ENCODE assay signal across 8 cellular contexts in genomic region chr12:6295187-6295811, GRCh38. TPM values are rescaled to one million over a fixed set of nuclear protein-coding genes. Genes with fewer than 3 reads are reported as not detected.
DNase-seq lines count a peak whose midpoint lies in the region; ATAC-seq and TF ChIP-seq lines count a peak whose summit lies in the region.

No MANE protein-coding gene starts in this region.

- no peaks in the 10 kb centered on the region for H3K27me3 ChIP-seq in lung (ENCODE audit: control insufficient read depth, insufficient read depth)
- no peaks in the 10 kb centered on the region for H3K27me3 ChIP-seq in A673 (replicated peaks; ENCODE audit: insufficient read depth, low read depth, low read length, poor library complexity)

- WGBS in lung, 2 donors = 77 to 83% methylated on average over 5 of the region's 5 CpGs

- BruUV-seq in A673 (replicated peaks; lab: Mats Ljungman, UMichigan) = no TSS peak

- POLR2A ChIA-PET in A673 (lab: Charles Lee; ENCODE audit: low non-redundant PET) = interaction anchor here (0.6 kb wide), 1 partner anchor 194 kb away, joined by 4 read pairs; no protein-coding TSS in a partner anchor

- ATAC-seq in lung (ENCODE audit: insufficient read depth, low FRiP score) = peak; percentile 58
- no peak for ATAC-seq in HG02763 (IDR thresholded peaks at IDR 0.05; ENCODE audit: unreplicated experiment)
- no peak for ATAC-seq in GM18517 (IDR thresholded peaks at IDR 0.05; ENCODE audit: unreplicated experiment)

- CTCF ChIA-PET in A673 (lab: Charles Lee) = no interaction called here

- H3K4me3 ChIP-seq in cardiac fibroblast (replicated peaks in 1 of 2; ENCODE audit: low read depth in 2 of 2, low read length in 2 of 2) (no peak overlapping the region), lung (no peak overlapping the region), A673 (ENCODE audit: low read depth, low read length, poor library complexity, severe bottlenecking) (no peak overlapping the region)

- H3K27ac ChIP-seq in lung (ENCODE audit: low read depth in 1 of 2, low read length in 1 of 2) (peak overlapping the region; percentile 28 to 65), A673 (ENCODE audit: low read depth, low read length, poor library complexity, severe bottlenecking) (no peak overlapping the region)

- H3K4me1 ChIP-seq in lung (ENCODE audit: control insufficient read depth in 2 of 2, insufficient read depth in 2 of 2, low read length in 2 of 2) = peaks cover 3 to 7% of the 10 kb centered on the region in 2 donors
- H3K4me1 ChIP-seq in A673 (ENCODE audit: insufficient read depth, low read length, poor library complexity, severe bottlenecking) = no peaks in the 10 kb centered on the region

- intact Hi-C loops in A673 (cut with micrococcal nuclease; ENCODE audit: unreplicated experiment) = no loop called here

- TF ChIP-seq CTCF in AG09319 (IDR thresholded peaks at IDR 0.05; ENCODE audit: low read depth, low read length) (no peak), cardiac fibroblast (IDR thresholded peaks at IDR 0.05; ENCODE audit: low read depth, low read length) (no peak), lung (IDR thresholded peaks at IDR 0.05; ENCODE audit: control extremely low read depth, extremely low read depth) (no peak), A673 (conservative IDR thresholded peaks at IDR 0.05; ENCODE audit: low read depth, low read length) (no peak)

- H3K36me3 ChIP-seq in lung (ENCODE audit: control insufficient read depth in 2 of 2, insufficient read depth in 2 of 2, low read length in 2 of 2) = no peaks in the 10 kb centered on the region
- H3K36me3 ChIP-seq in A673 (ENCODE audit: insufficient read depth, low read length, poor library complexity, severe bottlenecking) = no peaks in the 10 kb centered on the region

- H3K9me3 ChIP-seq in lung (ENCODE audit: control insufficient read depth in 2 of 2, insufficient read depth in 1 of 2, low read length in 1 of 2) = no peaks in the 10 kb centered on the region
- H3K9me3 ChIP-seq in A673 (ENCODE audit: low read depth, low read length, poor library complexity, severe bottlenecking) = no peaks in the 10 kb centered on the region

- peak; percentile 72 for DNase-seq in AG09319 (ENCODE audit: extremely low read depth, low read depth)
- peak; percentile 86 for DNase-seq in LHCN-M2 (ENCODE audit: low read depth)
- DNase-seq in cardiac fibroblast (ENCODE audit: low read depth in 2 of 2) = peak; percentile 92
- DNase-seq in lung (ENCODE audit: low spot score) = no peak
- no peak for DNase-seq in NCI-H526 treated with DMSO at 0.1 percent for 48 hours (lab: John Stamatoyannopoulos, UW)
- DNase-seq in A673 (ENCODE audit: low spot score) = no peak

RNA-seq across cellular contexts. Expression of gene PLEKHG6, which starts 15.2 kb away (rescaled TPM):
- total RNA-seq in LHCN-M2 (2014; rRNA removed) (not detected in 2 replicates), lung (1 to 10 TPM; 1.6 to 2.9 TPM), A673 (2021) (1.0 TPM in 1 of 2 replicates, not detected in the other)
- 0.23 TPM for polyA plus RNA-seq in LHCN-M2 (2012)
- 1 to 10 TPM in 1 of 2 donors, under 1 TPM in 1; 0.74 to 2.9 TPM for polyA plus RNA-seq in lung

RNA-seq across cellular contexts. Expression of gene TNFRSF1A, which starts 46.6 kb away (rescaled TPM):
- 177 and 233 TPM in 2 replicates for total RNA-seq in LHCN-M2 (2014; rRNA removed)
- polyA plus RNA-seq in LHCN-M2 (2012) = 109 TPM
- 100 to 1,000 TPM; 175 to 184 TPM for total RNA-seq in lung
- 100 to 1,000 TPM in 1 of 2 donors, 10 to 100 TPM in 1; 81.6 to 182 TPM for polyA plus RNA-seq in lung
- 82.6 and 91.5 TPM in 2 replicates for total RNA-seq in A673 (2021)

Comparison
In these comparisons a context has a peak if more than half of its experiments do, and no peak if none do; other contexts are left out.
1. DNase-seq: peak in AG09319 (single experiment), LHCN-M2 (single experiment) and cardiac fibroblast (2 of 2); none in lung (single experiment), NCI-H526 treated with DMSO at 0.1 percent for 48 hours (single experiment) and A673 (single experiment).